Comparison of ENCODE assay signal across 1 cellular context in genomic region chr1:237562247-237562823, GRCh38.
TF ChIP-seq lines count a peak whose summit lies in the region.

No MANE protein-coding gene starts in this region.

TF ChIP-seq in GM23338, 12 proteins besides CTCF, POLR2A, EP300 and RAD21 (continued from another document):
- TF ChIP-seq, protein P1, sequence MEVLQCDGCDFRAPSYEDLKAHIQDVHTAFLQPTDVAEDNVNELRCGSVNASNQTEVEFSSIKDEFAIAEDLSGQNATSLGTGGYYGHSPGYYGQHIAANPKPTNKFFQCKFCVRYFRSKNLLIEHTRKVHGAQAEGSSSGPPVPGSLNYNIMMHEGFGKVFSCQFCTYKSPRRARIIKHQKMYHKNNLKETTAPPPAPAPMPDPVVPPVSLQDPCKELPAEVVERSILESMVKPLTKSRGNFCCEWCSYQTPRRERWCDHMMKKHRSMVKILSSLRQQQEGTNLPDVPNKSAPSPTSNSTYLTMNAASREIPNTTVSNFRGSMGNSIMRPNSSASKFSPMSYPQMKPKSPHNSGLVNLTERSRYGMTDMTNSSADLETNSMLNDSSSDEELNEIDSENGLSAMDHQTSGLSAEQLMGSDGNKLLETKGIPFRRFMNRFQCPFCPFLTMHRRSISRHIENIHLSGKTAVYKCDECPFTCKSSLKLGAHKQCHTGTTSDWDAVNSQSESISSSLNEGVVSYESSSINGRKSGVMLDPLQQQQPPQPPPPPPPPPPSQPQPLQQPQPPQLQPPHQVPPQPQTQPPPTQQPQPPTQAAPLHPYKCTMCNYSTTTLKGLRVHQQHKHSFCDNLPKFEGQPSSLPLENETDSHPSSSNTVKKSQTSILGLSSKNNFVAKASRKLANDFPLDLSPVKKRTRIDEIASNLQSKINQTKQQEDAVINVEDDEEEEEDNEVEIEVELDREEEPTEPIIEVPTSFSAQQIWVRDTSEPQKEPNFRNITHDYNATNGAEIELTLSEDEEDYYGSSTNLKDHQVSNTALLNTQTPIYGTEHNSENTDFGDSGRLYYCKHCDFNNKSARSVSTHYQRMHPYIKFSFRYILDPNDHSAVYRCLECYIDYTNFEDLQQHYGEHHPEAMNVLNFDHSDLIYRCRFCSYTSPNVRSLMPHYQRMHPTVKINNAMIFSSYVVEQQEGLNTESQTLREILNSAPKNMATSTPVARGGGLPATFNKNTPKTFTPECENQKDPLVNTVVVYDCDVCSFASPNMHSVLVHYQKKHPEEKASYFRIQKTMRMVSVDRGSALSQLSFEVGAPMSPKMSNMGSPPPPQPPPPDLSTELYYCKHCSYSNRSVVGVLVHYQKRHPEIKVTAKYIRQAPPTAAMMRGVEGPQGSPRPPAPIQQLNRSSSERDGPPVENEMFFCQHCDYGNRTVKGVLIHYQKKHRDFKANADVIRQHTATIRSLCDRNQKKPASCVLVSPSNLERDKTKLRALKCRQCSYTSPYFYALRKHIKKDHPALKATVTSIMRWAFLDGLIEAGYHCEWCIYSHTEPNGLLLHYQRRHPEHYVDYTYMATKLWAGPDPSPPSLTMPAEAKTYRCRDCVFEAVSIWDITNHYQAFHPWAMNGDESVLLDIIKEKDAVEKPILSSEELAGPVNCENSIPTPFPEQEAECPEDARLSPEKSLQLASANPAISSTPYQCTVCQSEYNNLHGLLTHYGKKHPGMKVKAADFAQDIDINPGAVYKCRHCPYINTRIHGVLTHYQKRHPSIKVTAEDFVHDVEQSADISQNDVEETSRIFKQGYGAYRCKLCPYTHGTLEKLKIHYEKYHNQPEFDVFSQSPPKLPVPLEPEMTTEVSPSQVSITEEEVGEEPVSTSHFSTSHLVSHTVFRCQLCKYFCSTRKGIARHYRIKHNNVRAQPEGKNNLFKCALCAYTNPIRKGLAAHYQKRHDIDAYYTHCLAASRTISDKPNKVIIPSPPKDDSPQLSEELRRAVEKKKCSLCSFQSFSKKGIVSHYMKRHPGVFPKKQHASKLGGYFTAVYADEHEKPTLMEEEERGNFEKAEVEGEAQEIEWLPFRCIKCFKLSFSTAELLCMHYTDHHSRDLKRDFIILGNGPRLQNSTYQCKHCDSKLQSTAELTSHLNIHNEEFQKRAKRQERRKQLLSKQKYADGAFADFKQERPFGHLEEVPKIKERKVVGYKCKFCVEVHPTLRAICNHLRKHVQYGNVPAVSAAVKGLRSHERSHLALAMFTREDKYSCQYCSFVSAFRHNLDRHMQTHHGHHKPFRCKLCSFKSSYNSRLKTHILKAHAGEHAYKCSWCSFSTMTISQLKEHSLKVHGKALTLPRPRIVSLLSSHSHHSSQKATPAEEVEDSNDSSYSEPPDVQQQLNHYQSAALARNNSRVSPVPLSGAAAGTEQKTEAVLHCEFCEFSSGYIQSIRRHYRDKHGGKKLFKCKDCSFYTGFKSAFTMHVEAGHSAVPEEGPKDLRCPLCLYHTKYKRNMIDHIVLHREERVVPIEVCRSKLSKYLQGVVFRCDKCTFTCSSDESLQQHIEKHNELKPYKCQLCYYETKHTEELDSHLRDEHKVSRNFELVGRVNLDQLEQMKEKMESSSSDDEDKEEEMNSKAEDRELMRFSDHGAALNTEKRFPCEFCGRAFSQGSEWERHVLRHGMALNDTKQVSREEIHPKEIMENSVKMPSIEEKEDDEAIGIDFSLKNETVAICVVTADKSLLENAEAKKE (CRISPR knock-in tag; IDR thresholded peaks at IDR 0.05) = no peak
- TF ChIP-seq POLR2AphosphoS5 (IDR thresholded peaks at IDR 0.05; ENCODE audit: low read depth) (no peak), EZH2phosphoT487 (IDR thresholded peaks at IDR 0.05; ENCODE audit: unreplicated experiment) (no peak), ZNF114 (CRISPR knock-in tag; IDR thresholded peaks at IDR 0.05) (no peak), EZH2 (IDR thresholded peaks at IDR 0.05; ENCODE audit: low read depth, unreplicated experiment) (no peak)
